ENCODE assay signal across 21 cellular contexts in genomic region chr12:130462558-130462924, GRCh38.
DNase-seq lines count a peak whose midpoint lies in the region; ATAC-seq, FAIRE-seq and TF ChIP-seq lines count a peak whose summit lies in the region.
"Had no signal": no experiment of that assay in that cellular context is flagged by ENCODE, and none has a peak within 500 bp of the region (broad histone marks: within the 10 kb centered on the region; RNA-seq: fewer than 3 reads in every experiment).

No MANE protein-coding gene starts in this region.

- H3K23ac ChIP-seq in H1 (ENCODE audit: insufficient read length) = no peak overlapping the region
- H3K23ac ChIP-seq in neuronal stem cell (ENCODE audit: low read depth, low read length, poor library complexity) = peak overlapping the region; percentile 69

- 0 out of 2 replicates have a peak overlapping the region, but pooled peaks have one; percentile 2 for H4K8ac ChIP-seq in H1 (ENCODE audit: extremely low read depth, insufficient read depth, low read length)
- H4K8ac ChIP-seq in neuronal stem cell (ENCODE audit: low read depth, low read length) = no peak overlapping the region

- H3K27ac Mint-ChIP-seq in activated CD8-positive, alpha-beta memory T cell treated with anti-CD3 and anti-CD28 coated beads, Interleukin-2, amount 10 ng/mL, durations not matched to agents 7 days and 5 days = no peak overlapping the region
- H3K27ac Mint-ChIP-seq: CD14-positive monocyte; CD4-positive, CD25-positive, alpha-beta regulatory T cell had no signal

- H3K9me3 ChIP-seq in A549 (peaks cover 7% of the 10 kb centered on the region; the same call in 2 of the 3 replicates), H1 (ENCODE audit: insufficient read depth in 2 of 2, low read depth in 1 of 2, low read length in 1 of 2) (no peaks in the 10 kb centered on the region), neuronal stem cell (replicated peaks in 1 of 2; ENCODE audit: control insufficient read depth in 2 of 2, insufficient read depth in 1 of 2, low read depth in 1 of 2, low read length in 2 of 2) (no peaks in the 10 kb centered on the region)
- H3K9me3 ChIP-seq: BE2C had no signal

- CTCF ChIA-PET in A549 (lab: Yijun Ruan, JAX) = no interaction called here
- CTCF ChIA-PET in H1 (lab: Charles Lee; ENCODE audit: partially characterized antibody) = interaction anchor here (1.2 to 1.4 kb wide), 2 partner anchors 285 to 448 kb away, joined by 3 to 4 read pairs; no protein-coding TSS in a partner anchor
- CTCF ChIA-PET in activated CD8-positive, alpha-beta memory T cell treated with anti-CD3 and anti-CD28 coated beads, Interleukin-2, amount 10 ng/mL, durations not matched to agents 7 days and 5 days (lab: Charles Lee) = no interaction called here

- POLR2A ChIA-PET in A549 (lab: Yijun Ruan, JAX) = no interaction called here
- POLR2A ChIA-PET in H1 (lab: Charles Lee; ENCODE audit: partially characterized antibody) = interaction anchor here (0.6 kb wide), 1 partner anchor 8 kb away, joined by 3 read pairs; no protein-coding TSS in a partner anchor

- H3K79me1 ChIP-seq in H1 (ENCODE audit: low read depth, low read length) = no peaks in the 10 kb centered on the region
- no peaks in the 10 kb centered on the region for H3K79me1 ChIP-seq in neuronal stem cell (ENCODE audit: low read depth, low read length)

- no peak overlapping the region for H2BK12ac ChIP-seq in H1 (ENCODE audit: low read depth, low read length)
- no peak overlapping the region for H2BK12ac ChIP-seq in neuronal stem cell (ENCODE audit: low read length)

- no peak overlapping the region for H2BK120ac ChIP-seq in H1 (replicated peaks; ENCODE audit: low read depth, low read length)
- no peak overlapping the region for H2BK120ac ChIP-seq in neuronal stem cell (ENCODE audit: low read depth, low read length)

- FAIRE-seq in A549 (lab: Jason Lieb, UNC) (no peak), H1 (lab: Jason Lieb, UNC) (no peak), D721Med (lab: Jason Lieb, UNC) (no peak)
- FAIRE-seq: G401.6, GM12891, GM19239 had no signal

- no peaks in the 10 kb centered on the region for H3K4me1 Mint-ChIP-seq in activated CD8-positive, alpha-beta memory T cell treated with anti-CD3 and anti-CD28 coated beads, Interleukin-2, amount 10 ng/mL, durations not matched to agents 7 days and 5 days
- H3K4me1 Mint-ChIP-seq: CD14-positive monocyte; CD4-positive, alpha-beta memory T cell; CD4-positive, CD25-positive, alpha-beta regulatory T cell; CD8-positive, alpha-beta memory T cell had no signal

- no peak overlapping the region for H3K4me3 ChIP-seq in A549
- H3K4me3 ChIP-seq in H1 (ENCODE audit: extremely low read depth in 1 of 4, insufficient read depth in 2 of 4, low read depth in 3 of 4, low read length in 4 of 4) = no peak overlapping the region
- H3K4me3 ChIP-seq in neuronal stem cell (ENCODE audit: low read length in 2 of 2) = no peak overlapping the region
- H3K4me3 ChIP-seq: BLaER1 had no signal

- H3K36me3 ChIP-seq in H1 (ENCODE audit: control insufficient read depth in 2 of 4, insufficient read depth in 4 of 4, low read length in 3 of 4) (no peaks in the 10 kb centered on the region), neuronal stem cell (replicated peaks in 1 of 2; ENCODE audit: control insufficient read depth in 2 of 2, insufficient read depth in 2 of 2, low read length in 2 of 2) (no peaks in the 10 kb centered on the region)
- H3K36me3 ChIP-seq: BLaER1 had no signal

- no peak overlapping the region for H2BK20ac ChIP-seq in H1 (ENCODE audit: low read length)

- H3K27me3 ChIP-seq in H1 (replicated peaks in 1 of 4; ENCODE audit: control insufficient read depth in 3 of 4, extremely low read depth in 1 of 4, insufficient read depth in 3 of 4, low read length in 3 of 4) (no peaks in the 10 kb centered on the region), neuronal stem cell (ENCODE audit: control insufficient read depth in 3 of 3, insufficient read depth in 3 of 3, low read depth in 1 of 3, low read length in 3 of 3) (no peaks in the 10 kb centered on the region)
- H3K27me3 ChIP-seq: BE2C, BLaER1 had no signal

- TF ChIP-seq CTCF in A549 (IDR thresholded peaks at IDR 0.05) = no peak
- TF ChIP-seq CTCF in H1 (IDR thresholded peaks at IDR 0.05; ENCODE audit: control extremely low read depth in 1 of 3, insufficient read depth in 1 of 3, low read depth in 1 of 3, low read length in 3 of 3) = no peak
- TF ChIP-seq CTCF in D721Med (IDR thresholded peaks at IDR 0.05; ENCODE audit: insufficient read depth, missing control alignments) = no peak

- no peak overlapping the region for H3K9ac ChIP-seq in H1 (replicated peaks in 1 of 4; ENCODE audit: extremely low read depth in 1 of 4, low read depth in 3 of 4, low read length in 3 of 4)
- H3K9ac ChIP-seq in neuronal stem cell (ENCODE audit: low read depth, low read length, poor library complexity) = peak overlapping the region; percentile 9
- H3K9ac ChIP-seq: BLaER1 had no signal

- H3K14ac ChIP-seq in H1 (ENCODE audit: insufficient read length) (no peak overlapping the region), neuronal stem cell (ENCODE audit: low read length) (peak overlapping the region; percentile 25)

- H3K36me3 Mint-ChIP-seq in activated CD8-positive, alpha-beta memory T cell treated with anti-CD3 and anti-CD28 coated beads, Interleukin-2, amount 10 ng/mL, durations not matched to agents 7 days and 5 days = no peaks in the 10 kb centered on the region
- H3K36me3 Mint-ChIP-seq: CD14-positive monocyte; CD4-positive, alpha-beta memory T cell; CD4-positive, CD25-positive, alpha-beta regulatory T cell; CD8-positive, alpha-beta memory T cell had no signal

- H3K9me3 Mint-ChIP-seq in activated CD8-positive, alpha-beta memory T cell treated with anti-CD3 and anti-CD28 coated beads, Interleukin-2, amount 10 ng/mL, durations not matched to agents 7 days and 5 days (ENCODE audit: low read depth) = peaks cover 3% of the 10 kb centered on the region

- peak; percentile 17 to 44; a peak in 3 of 6 replicates for ATAC-seq in A549
- no peak for ATAC-seq in activated CD8-positive, alpha-beta memory T cell treated with anti-CD3 and anti-CD28 coated beads, Interleukin-2, amount 10 ng/mL, durations not matched to agents 7 days and 5 days

- H2AFZ ChIP-seq in H1 (ENCODE audit: low read length) (no peak overlapping the region), neuronal stem cell (ENCODE audit: low read length) (no peak overlapping the region)

- H4K20me1 ChIP-seq in H1 (replicated peaks in 1 of 2; ENCODE audit: control insufficient read depth in 1 of 2, insufficient read depth in 2 of 2, low read length in 2 of 2) = no peaks in the 10 kb centered on the region
- H4K20me1 ChIP-seq: BLaER1 had no signal

- TF ChIP-seq POLR2A in A549 (IDR thresholded peaks at IDR 0.05; ENCODE audit: low read length) (no peak), H1 (IDR thresholded peaks at IDR 0.05; ENCODE audit: control extremely low read depth in 1 of 2, low read depth in 2 of 2, low read length in 2 of 2) (no peak)

- H4K91ac ChIP-seq in H1 (replicated peaks; ENCODE audit: insufficient read length, low read length) (no peak overlapping the region), neuronal stem cell (ENCODE audit: low read depth, low read length, poor library complexity) (no peak overlapping the region)

- H2BK5ac ChIP-seq in H1 (ENCODE audit: low read depth, low read length) = 0 out of 2 replicates have a peak overlapping the region, but pooled peaks have one; percentile 16
- peak overlapping the region; percentile 1 for H2BK5ac ChIP-seq in neuronal stem cell (ENCODE audit: low read length)

- no peaks in the 10 kb centered on the region for H3K79me2 ChIP-seq in H1 (ENCODE audit: control insufficient read depth in 1 of 2, insufficient read depth in 2 of 2, low read length in 2 of 2)

- TF ChIP-seq EP300 in A549 (IDR thresholded peaks at IDR 0.05) = no peak
- no peak for TF ChIP-seq EP300 in H1 (IDR thresholded peaks at IDR 0.05; ENCODE audit: borderline replicate concordance in 1 of 2, low read depth in 2 of 2, low read length in 2 of 2)

- H3K27me3 Mint-ChIP-seq in activated CD8-positive, alpha-beta memory T cell treated with anti-CD3 and anti-CD28 coated beads, Interleukin-2, amount 10 ng/mL, durations not matched to agents 7 days and 5 days = no peaks in the 10 kb centered on the region
- H3K27me3 Mint-ChIP-seq: CD4-positive, alpha-beta memory T cell; CD4-positive, CD25-positive, alpha-beta regulatory T cell had no signal

- H3K4me3 Mint-ChIP-seq in activated CD8-positive, alpha-beta memory T cell treated with anti-CD3 and anti-CD28 coated beads, Interleukin-2, amount 10 ng/mL, durations not matched to agents 7 days and 5 days = no peak overlapping the region
- H3K4me3 Mint-ChIP-seq: CD14-positive monocyte; CD4-positive, alpha-beta memory T cell; CD4-positive, CD25-positive, alpha-beta regulatory T cell; CD8-positive, alpha-beta memory T cell had no signal

- H2BK15ac ChIP-seq in H1 (ENCODE audit: low read length) = no peak overlapping the region
- H2BK15ac ChIP-seq in neuronal stem cell (ENCODE audit: low read length) = no peak overlapping the region

- DNase-seq in DMS79 treated with DMSO at 0.1 percent for 48 hours (lab: John Stamatoyannopoulos, UW) (peak; percentile 38), DMS79 (lab: John Stamatoyannopoulos, UW) (no peak), A549 (ENCODE audit: low read depth in 1 of 2, low spot score in 1 of 2) (no peak), H1 (ENCODE audit: low read depth in 1 of 2, low spot score in 2 of 2) (no peak), neuronal stem cell (ENCODE audit: low spot score) (no peak), NCI-H2171 treated with DMSO at 0.1 percent for 48 hours (lab: John Stamatoyannopoulos, UW) (no peak), D721Med (ENCODE audit: insufficient read length, low spot score) (no peak)
- no peak for DNase-seq in activated CD8-positive, alpha-beta memory T cell treated with anti-CD3 and anti-CD28 coated beads, Interleukin-2, amount 10 ng/mL, durations not matched to agents 7 days and 5 days
- DNase-seq: ACHN; BE2C; CD4-positive, alpha-beta memory T cell; CD4-positive, CD25-positive, alpha-beta regulatory T cell; CD8-positive, alpha-beta memory T cell; COR-L47; GF-D8 had no signal

- no peaks in the 10 kb centered on the region for H3K4me1 ChIP-seq in A549
- peaks cover 0 to 6% (median 0%) of the 10 kb centered on the region in 4 experiments; a peak in 1 of 7 replicates for H3K4me1 ChIP-seq in H1 (replicated peaks in 1 of 4; ENCODE audit: control insufficient read depth in 3 of 4, insufficient read depth in 4 of 4, low read length in 3 of 4)
- H3K4me1 ChIP-seq in neuronal stem cell (ENCODE audit: control insufficient read depth in 2 of 2, insufficient read depth in 1 of 2, low read depth in 1 of 2, low read length in 2 of 2) = peaks cover 0 to 5% of the 10 kb centered on the region in 2 donors

- no peak overlapping the region for H3K27ac ChIP-seq in A549
- H3K27ac ChIP-seq in H1 (ENCODE audit: low read depth, low read length) = no peak overlapping the region
- H3K27ac ChIP-seq in neuronal stem cell (replicated peaks; ENCODE audit: low read length) = no peak overlapping the region
- H3K27ac ChIP-seq: 22Rv1, BLaER1 had no signal

- no peak overlapping the region for H4K5ac ChIP-seq in H1 (ENCODE audit: insufficient read length, low read depth, low read length)

- no peaks in the 10 kb centered on the region for H3K23me2 ChIP-seq in H1 (ENCODE audit: low read depth, low read length)

- H3K18ac ChIP-seq in H1 (ENCODE audit: extremely low read depth, low read length) = no peak overlapping the region
- H3K18ac ChIP-seq in neuronal stem cell (ENCODE audit: low read length) = peak overlapping the region; percentile 33

- WGBS in A549 (ENCODE audit: missing lambda C conversion rate) = 36% methylated on average over 10 of the region's 11 CpGs
- 92% methylated on average over 11 of the region's 11 CpGs; no CpG with 5 or more reads in 1 of the 2 experiments for WGBS in H1 (ENCODE audit: extremely low coverage in 1 of 2, insufficient coverage in 1 of 2, insufficient read length in 1 of 2, insufficient replicate concordance in 2 of 2, low coverage in 1 of 2, low lambda C conversion rate in 2 of 2, missing lambda C conversion rate in 1 of 2), 2 experiments
- WGBS in neuronal stem cell (ENCODE audit: extremely low coverage in 2 of 2, insufficient read length in 2 of 2, insufficient replicate concordance in 1 of 2), 2 donors = no CpG with 5 or more reads among the region's 11 CpGs

- H2AK5ac ChIP-seq in H1 (ENCODE audit: low read depth, low read length) (no peak overlapping the region), neuronal stem cell (ENCODE audit: low read depth, low read length) (no peak overlapping the region)

- H3K4me2 ChIP-seq in A549 (no peak overlapping the region), H1 (ENCODE audit: insufficient read depth in 1 of 2, low read depth in 2 of 2, low read length in 2 of 2) (no peak overlapping the region), neuronal stem cell (ENCODE audit: insufficient read depth, low read length, poor library complexity, severe bottlenecking) (no peak overlapping the region)
- H3K4me2 ChIP-seq: BLaER1 had no signal

- no peak for TF ChIP-seq RAD21 in A549 (conservative IDR thresholded peaks at IDR 0.05 in 1 of 2, IDR thresholded peaks at IDR 0.05 in 1 of 2)
- no peak for TF ChIP-seq RAD21 in H1 (IDR thresholded peaks at IDR 0.05 in 1 of 2, conservative IDR thresholded peaks at IDR 0.05 in 1 of 2; ENCODE audit: low read depth in 2 of 2, low read length in 2 of 2)

- no peak overlapping the region for H3K56ac ChIP-seq in H1 (replicated peaks; ENCODE audit: insufficient read length, low read depth, low read length)

- H3K4ac ChIP-seq in H1 (replicated peaks; ENCODE audit: insufficient read length, low read depth, low read length) (no peak overlapping the region), neuronal stem cell (ENCODE audit: low read length) (no peak overlapping the region)
